23 cellular contexts compared by ENCODE assay signal in genomic region chr5:108303086-108303485, GRCh38.
"Had no signal": no experiment of that assay in that cellular context is flagged by ENCODE, and none has a peak within 500 bp of the region (broad histone marks: within the 10 kb centered on the region; RNA-seq: fewer than 3 reads in every experiment).

No MANE protein-coding gene starts in this region.

- H3K9ac ChIP-seq: parathyroid adenoma had no signal

- H3K4me3 ChIP-seq: breast epithelium, hepatocyte, tibial nerve had no signal

- ATAC-seq: activated T-cell treated with anti-CD3 and anti-CD28 coated beads, Interleukin-2, amount 50 U/mL, for 4 hours; effector memory CD8-positive, alpha-beta T cell; esophagus mucosa; left ventricle myocardium superior; right cardiac atrium; stimulated activated naive CD8-positive, alpha-beta T cell treated with anti-CD3 and anti-CD28 coated beads, Interleukin-15, amount 100 ng/mL, for 72 hours had no signal

- H3K4me3 Mint-ChIP-seq: activated naive CD8-positive, alpha-beta T cell treated with anti-CD3 and anti-CD28 coated beads for 36 hours; activated T-cell treated with anti-CD3 and anti-CD28 coated beads, Interleukin-2, amount 50 U/mL, for 4 hours; central memory CD8-positive, alpha-beta T cell; effector memory CD8-positive, alpha-beta T cell; stimulated activated naive CD8-positive, alpha-beta T cell treated with anti-CD3 and anti-CD28 coated beads, Interleukin-15, amount 100 ng/mL, for 72 hours; T-helper 2 cell treated with Interferon-gamma antibody and Interleukin-4, amounts not matched to agents 5 μg/mL and 100 μg/mL, for 36 hours had no signal

- H3K4me1 ChIP-seq: breast epithelium, parathyroid adenoma, tibial nerve had no signal

- H3K27me3 ChIP-seq: breast epithelium, hepatocyte, tibial nerve had no signal

- H3K9me3 ChIP-seq: breast epithelium, tibial nerve had no signal

- H3K27ac Mint-ChIP-seq: activated naive CD8-positive, alpha-beta T cell treated with anti-CD3 and anti-CD28 coated beads for 36 hours; activated T-helper 2 cell treated with anti-CD3 and anti-CD28 coated beads, Interferon-gamma antibody, Interleukin-2, Interleukin-4, amounts not matched to agents 10 μg/mL and 5 μg/mL and 100 μg/mL, durations not matched to agents 14 hours and 24 hours and 36 hours; effector memory CD8-positive, alpha-beta T cell; stimulated activated naive CD8-positive, alpha-beta T cell treated with anti-CD3 and anti-CD28 coated beads, Interleukin-15, amount 100 ng/mL, for 72 hours; T-helper 2 cell treated with Interferon-gamma antibody and Interleukin-4, amounts not matched to agents 5 μg/mL and 100 μg/mL, for 36 hours had no signal

- H3K4me2 ChIP-seq: hepatocyte had no signal

- H3K27me3 Mint-ChIP-seq: activated naive CD8-positive, alpha-beta T cell treated with anti-CD3 and anti-CD28 coated beads for 36 hours; central memory CD8-positive, alpha-beta T cell; effector memory CD8-positive, alpha-beta T cell; stimulated activated naive CD8-positive, alpha-beta T cell treated with anti-CD3 and anti-CD28 coated beads, Interleukin-15, amount 100 ng/mL, for 72 hours had no signal

- H3K9me3 Mint-ChIP-seq: activated naive CD8-positive, alpha-beta T cell treated with anti-CD3 and anti-CD28 coated beads for 36 hours; activated T-cell treated with anti-CD3 and anti-CD28 coated beads, Interleukin-2, amount 50 U/mL, for 4 hours; activated T-helper 2 cell treated with anti-CD3 and anti-CD28 coated beads, Interferon-gamma antibody, Interleukin-2, Interleukin-4, amounts not matched to agents 10 μg/mL and 5 μg/mL and 100 μg/mL, durations not matched to agents 14 hours and 24 hours and 36 hours; central memory CD8-positive, alpha-beta T cell; effector memory CD8-positive, alpha-beta T cell; stimulated activated naive CD8-positive, alpha-beta T cell treated with anti-CD3 and anti-CD28 coated beads, Interleukin-15, amount 100 ng/mL, for 72 hours; T-helper 2 cell treated with Interferon-gamma antibody and Interleukin-4, amounts not matched to agents 5 μg/mL and 100 μg/mL, for 36 hours had no signal

- H3K36me3 ChIP-seq: breast epithelium, tibial nerve had no signal

- DNase-seq: activated CD4-positive, alpha-beta T cell treated with anti-CD3 and anti-CD28 coated beads, Interleukin-2, amount 50 U/mL, for 4 hours; activated CD8-positive, alpha-beta memory T cell treated with anti-CD3 and anti-CD28 coated beads, Interleukin-2, amount 50 U/mL, for 48 hours; activated naive CD4-positive, alpha-beta T cell treated with Interleukin-2 at 50 U/mL for 16 hours; activated naive CD8-positive, alpha-beta T cell treated with anti-CD3 and anti-CD28 coated beads for 36 hours; activated T-cell treated with anti-CD3 and anti-CD28 coated beads, Interleukin-2, amount 50 U/mL, for 4 hours; effector memory CD8-positive, alpha-beta T cell; foreskin melanocyte; glutamatergic neuron; left ventricle myocardium superior; nucleus accumbens; right cardiac atrium; stimulated activated CD4-positive, alpha-beta T cell treated with anti-CD3 and anti-CD28 coated beads, Interleukin-4, amount 100 ng/mL, for 4 hours; stimulated activated naive CD8-positive, alpha-beta T cell treated with anti-CD3 and anti-CD28 coated beads, Interleukin-15, amount 100 ng/mL, for 72 hours had no signal

- H2AFZ ChIP-seq: hepatocyte, parathyroid adenoma had no signal

- FAIRE-seq: astrocyte, endothelial cell of umbilical vein had no signal

- H3K4me1 Mint-ChIP-seq: central memory CD8-positive, alpha-beta T cell; stimulated activated naive CD8-positive, alpha-beta T cell treated with anti-CD3 and anti-CD28 coated beads, Interleukin-15, amount 100 ng/mL, for 72 hours had no signal

- H3K27ac ChIP-seq: breast epithelium, hepatocyte, parathyroid adenoma, tibial nerve had no signal
